Comparison of ENCODE assay signal across 1 cellular context in the genomic region with DNA sequence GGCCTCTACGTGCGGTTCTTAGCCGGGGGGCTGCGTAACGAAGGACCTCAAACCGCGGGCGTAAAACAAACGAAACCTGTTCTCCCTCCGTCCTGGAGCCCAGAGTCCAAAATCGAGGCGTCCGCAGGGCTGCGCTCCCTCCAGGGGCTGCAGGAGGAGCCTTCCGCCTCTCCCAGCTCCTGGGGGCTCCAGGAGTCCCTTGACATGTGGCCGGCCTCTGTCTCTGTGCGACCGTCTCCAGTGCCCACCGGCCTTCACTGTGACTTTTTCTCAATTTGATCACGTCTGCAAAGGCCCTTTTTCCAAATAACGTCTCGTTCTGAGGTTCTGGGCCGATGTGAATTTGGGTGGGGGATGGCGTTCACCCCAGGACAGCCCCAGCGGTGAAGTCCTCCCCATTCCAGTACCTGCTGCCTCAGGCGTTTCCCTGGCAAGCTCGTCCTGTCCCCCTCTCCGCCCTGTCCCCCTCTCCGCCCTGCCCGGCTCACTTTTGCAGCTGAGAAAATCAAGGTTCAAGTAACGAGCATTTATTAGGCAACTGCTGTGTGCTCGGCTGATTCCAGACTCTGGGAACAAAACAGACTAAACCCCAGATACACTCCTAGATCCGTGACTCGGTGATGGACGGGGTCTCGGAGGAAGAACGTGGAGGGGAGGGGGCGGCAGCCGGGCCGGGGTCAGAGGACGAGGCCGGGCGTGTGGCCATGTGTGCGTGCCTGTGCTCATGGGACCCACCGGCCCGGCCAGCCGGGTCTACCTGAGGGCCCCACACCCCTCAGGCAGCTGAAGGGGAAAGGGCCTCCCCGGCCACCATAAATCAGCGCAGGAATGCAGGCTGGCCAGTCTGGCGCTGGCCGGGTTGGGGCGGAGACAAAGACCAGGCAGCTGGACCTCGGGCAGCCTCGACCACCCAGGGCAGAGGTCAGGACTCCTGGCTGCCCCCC.
TF ChIP-seq lines count a peak whose summit lies in the region.

No MANE protein-coding gene starts in this region.

TF ChIP-seq in IMR-90, 13 proteins besides CTCF, POLR2A, EP300 and RAD21:
- TF ChIP-seq, protein P1, sequence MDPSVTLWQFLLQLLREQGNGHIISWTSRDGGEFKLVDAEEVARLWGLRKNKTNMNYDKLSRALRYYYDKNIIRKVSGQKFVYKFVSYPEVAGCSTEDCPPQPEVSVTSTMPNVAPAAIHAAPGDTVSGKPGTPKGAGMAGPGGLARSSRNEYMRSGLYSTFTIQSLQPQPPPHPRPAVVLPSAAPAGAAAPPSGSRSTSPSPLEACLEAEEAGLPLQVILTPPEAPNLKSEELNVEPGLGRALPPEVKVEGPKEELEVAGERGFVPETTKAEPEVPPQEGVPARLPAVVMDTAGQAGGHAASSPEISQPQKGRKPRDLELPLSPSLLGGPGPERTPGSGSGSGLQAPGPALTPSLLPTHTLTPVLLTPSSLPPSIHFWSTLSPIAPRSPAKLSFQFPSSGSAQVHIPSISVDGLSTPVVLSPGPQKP (IDR thresholded peaks at IDR 0.05; ENCODE audit: borderline replicate concordance, low read depth, low read length): no peak
- no peak for TF ChIP-seq FOS (IDR thresholded peaks at IDR 0.05; ENCODE audit: low read depth, low read length)
- no peak for TF ChIP-seq BHLHE40 (IDR thresholded peaks at IDR 0.05; ENCODE audit: low read depth, low read length)
- no peak for TF ChIP-seq RFX5 (IDR thresholded peaks at IDR 0.05; ENCODE audit: low read depth, low read length)
- no peak for TF ChIP-seq CHD1 (IDR thresholded peaks at IDR 0.05; ENCODE audit: low read depth, low read length)
- TF ChIP-seq MAZ (IDR thresholded peaks at IDR 0.05; ENCODE audit: borderline replicate concordance, low read depth, low read length): no peak
- no peak for TF ChIP-seq CEBPB (IDR thresholded peaks at IDR 0.05; ENCODE audit: low read depth, low read length)
- no peak for TF ChIP-seq RCOR1 (IDR thresholded peaks at IDR 0.05; ENCODE audit: insufficient replicate concordance, low read length)
- TF ChIP-seq, protein P2, sequence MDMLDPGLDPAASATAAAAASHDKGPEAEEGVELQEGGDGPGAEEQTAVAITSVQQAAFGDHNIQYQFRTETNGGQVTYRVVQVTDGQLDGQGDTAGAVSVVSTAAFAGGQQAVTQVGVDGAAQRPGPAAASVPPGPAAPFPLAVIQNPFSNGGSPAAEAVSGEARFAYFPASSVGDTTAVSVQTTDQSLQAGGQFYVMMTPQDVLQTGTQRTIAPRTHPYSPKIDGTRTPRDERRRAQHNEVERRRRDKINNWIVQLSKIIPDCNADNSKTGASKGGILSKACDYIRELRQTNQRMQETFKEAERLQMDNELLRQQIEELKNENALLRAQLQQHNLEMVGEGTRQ (IDR thresholded peaks at IDR 0.05; ENCODE audit: low read depth, low read length): no peak
- no peak for TF ChIP-seq SMC3 (IDR thresholded peaks at IDR 0.05; ENCODE audit: low read depth, low read length)
- TF ChIP-seq NFE2L2 (IDR thresholded peaks at IDR 0.05; ENCODE audit: low read depth, low read length): no peak
- TF ChIP-seq MXI1 (IDR thresholded peaks at IDR 0.05; ENCODE audit: borderline replicate concordance, low read depth, low read length): no peak
- no peak for TF ChIP-seq MAFK (IDR thresholded peaks at IDR 0.05; ENCODE audit: low read depth, low read length)
TF ChIP-seq in IMR-90: peak in this region for 0.
